In genomic region chr3:126569390-126569975, GRCh38 we compare ENCODE assay signal across 31 cellular contexts. TPM values are rescaled to one million over a fixed set of nuclear protein-coding genes. Genes with fewer than 3 reads are reported as not detected.
"Had no signal": no experiment of that assay in that cellular context is flagged by ENCODE, and none has a peak within 500 bp of the region (broad histone marks: within the 10 kb centered on the region; RNA-seq: fewer than 3 reads in every experiment).

No MANE protein-coding gene starts in this region.

- H3K27me3 ChIP-seq: cardiac muscle cell, Peyer's patch had no signal

- H3K4me1 ChIP-seq: Peyer's patch, SJSA1 had no signal

- H3K4me1 Mint-ChIP-seq: activated CD4-positive, alpha-beta memory T cell treated with anti-CD3 and anti-CD28 coated beads, Interleukin-2, amount 10 ng/mL, durations not matched to agents 7 days and 5 days; activated CD4-positive, alpha-beta T cell treated with anti-CD3 and anti-CD28 coated beads for 36 hours; activated CD8-positive, alpha-beta memory T cell treated with anti-CD3 and anti-CD28 coated beads, Interleukin-2, amount 10 ng/mL, durations not matched to agents 7 days and 5 days; activated naive CD4-positive, alpha-beta T cell treated with anti-CD3 and anti-CD28 coated beads, Interleukin-2, amount 10 ng/mL, durations not matched to agents 7 days and 5 days; central memory CD8-positive, alpha-beta T cell had no signal

- ATAC-seq: activated CD4-positive, alpha-beta T cell treated with anti-CD3 and anti-CD28 coated beads for 36 hours; activated CD4-positive, CD25-positive, alpha-beta regulatory T cell treated with anti-CD3 and anti-CD28 coated beads, Interleukin-2, amount 50 U/mL, for 24 hours; activated CD8-positive, alpha-beta memory T cell treated with anti-CD3 and anti-CD28 coated beads, Interleukin-2, amount 10 ng/mL, durations not matched to agents 7 days and 5 days had no signal

- H3K9me3 ChIP-seq: Peyer's patch, SJSA1, SK-N-SH had no signal

- H3K4me2 ChIP-seq: SK-N-SH had no signal

- H3K27ac ChIP-seq: cardiac muscle cell, Peyer's patch, SJSA1 had no signal

- H3K9ac ChIP-seq: SK-N-SH had no signal

- H3K4me3 Mint-ChIP-seq: activated CD4-positive, alpha-beta memory T cell treated with anti-CD3 and anti-CD28 coated beads, Interleukin-2, amount 10 ng/mL, durations not matched to agents 7 days and 5 days; activated CD4-positive, alpha-beta T cell treated with anti-CD3 and anti-CD28 coated beads for 36 hours; activated CD8-positive, alpha-beta memory T cell treated with anti-CD3 and anti-CD28 coated beads, Interleukin-2, amount 10 ng/mL, durations not matched to agents 7 days and 5 days; activated naive CD4-positive, alpha-beta T cell treated with anti-CD3 and anti-CD28 coated beads, Interleukin-2, amount 10 ng/mL, durations not matched to agents 7 days and 5 days; activated naive CD8-positive, alpha-beta T cell; central memory CD8-positive, alpha-beta T cell; T-helper 1 cell treated with Interleukin-12 subunit alpha and Interleukin-12 subunit beta and Interleukin-4 antibody, amounts not matched to agents 30 μg/mL and 1 μg/mL, for 36 hours; T-helper 2 cell treated with Interferon-gamma antibody and Interleukin-4, amounts not matched to agents 5 μg/mL and 100 μg/mL, for 36 hours had no signal

- H3K27ac Mint-ChIP-seq: activated CD4-positive, alpha-beta memory T cell treated with anti-CD3 and anti-CD28 coated beads, Interleukin-2, amount 10 ng/mL, durations not matched to agents 7 days and 5 days; activated CD4-positive, alpha-beta T cell treated with anti-CD3 and anti-CD28 coated beads for 36 hours; activated CD8-positive, alpha-beta memory T cell treated with anti-CD3 and anti-CD28 coated beads, Interleukin-2, amount 10 ng/mL, durations not matched to agents 7 days and 5 days; activated naive CD4-positive, alpha-beta T cell treated with anti-CD3 and anti-CD28 coated beads, Interleukin-2, amount 10 ng/mL, durations not matched to agents 7 days and 5 days; activated naive CD8-positive, alpha-beta T cell; T-helper 1 cell treated with Interleukin-12 subunit alpha and Interleukin-12 subunit beta and Interleukin-4 antibody, amounts not matched to agents 30 μg/mL and 1 μg/mL, for 36 hours; T-helper 2 cell treated with Interferon-gamma antibody and Interleukin-4, amounts not matched to agents 5 μg/mL and 100 μg/mL, for 36 hours had no signal

- H3K9me3 Mint-ChIP-seq: activated CD4-positive, alpha-beta memory T cell treated with anti-CD3 and anti-CD28 coated beads, Interleukin-2, amount 10 ng/mL, durations not matched to agents 7 days and 5 days; activated naive CD4-positive, alpha-beta T cell treated with anti-CD3 and anti-CD28 coated beads, Interleukin-2, amount 10 ng/mL, durations not matched to agents 7 days and 5 days; central memory CD8-positive, alpha-beta T cell; T-helper 1 cell treated with Interleukin-12 subunit alpha and Interleukin-12 subunit beta and Interleukin-4 antibody, amounts not matched to agents 30 μg/mL and 1 μg/mL, for 36 hours; T-helper 2 cell treated with Interferon-gamma antibody and Interleukin-4, amounts not matched to agents 5 μg/mL and 100 μg/mL, for 36 hours had no signal

- DNase-seq: activated CD4-positive, alpha-beta memory T cell treated with anti-CD3 and anti-CD28 coated beads, Interleukin-2, amount 10 ng/mL, durations not matched to agents 7 days and 5 days; activated CD4-positive, alpha-beta T cell treated with anti-CD3 and anti-CD28 coated beads for 36 hours; activated CD8-positive, alpha-beta memory T cell treated with anti-CD3 and anti-CD28 coated beads, Interleukin-2, amount 10 ng/mL, durations not matched to agents 7 days and 5 days; activated effector memory CD4-positive, alpha-beta T cell treated with Interleukin-2 at 50 U/mL for 16 hours; activated naive CD4-positive, alpha-beta T cell treated with anti-CD3 and anti-CD28 coated beads, Interleukin-2, amount 10 ng/mL, durations not matched to agents 7 days and 5 days; activated T-cell treated with anti-CD3 and anti-CD28 coated beads, Interleukin-2, amount 50 U/mL, for 48 hours; amniotic stem cell; Kasumi-1; KG1; MM.1S; MV-4-11; NCI-H1092; NCI-H146; NCI-H187; NCI-H2081; NCI-H345; NCI-H524 treated with DMSO at 0.1 percent for 48 hours; RPMI8226; SHP77 treated with DMSO at 0.1 percent for 48 hours; SK-N-SH had no signal

- H3K4me3 ChIP-seq: cardiac muscle cell, Peyer's patch, SJSA1 had no signal

- H3K36me3 Mint-ChIP-seq: activated CD8-positive, alpha-beta memory T cell treated with anti-CD3 and anti-CD28 coated beads, Interleukin-2, amount 10 ng/mL, durations not matched to agents 7 days and 5 days; activated naive CD4-positive, alpha-beta T cell treated with anti-CD3 and anti-CD28 coated beads, Interleukin-2, amount 10 ng/mL, durations not matched to agents 7 days and 5 days had no signal

- FAIRE-seq: TTC549 had no signal

- H3K36me3 ChIP-seq: cardiac muscle cell, Peyer's patch, SJSA1 had no signal

RNA-seq across cellular contexts. Expression of gene C3orf22, which starts 10.8 kb away (rescaled TPM):
- total RNA-seq: activated CD4-positive, alpha-beta memory T cell treated with anti-CD3 and anti-CD28 coated beads, Interleukin-2, amount 10 ng/mL, durations not matched to agents 7 days and 5 days; activated CD4-positive, alpha-beta T cell treated with anti-CD3 and anti-CD28 coated beads for 36 hours; activated CD8-positive, alpha-beta memory T cell treated with anti-CD3 and anti-CD28 coated beads, Interleukin-2, amount 10 ng/mL, durations not matched to agents 7 days and 5 days; aorta; cardiac muscle cell; NCI-H460; Peyer's patch; SJSA1 had no signal
- polyA plus RNA-seq: aorta, cardiac muscle cell, SK-N-SH had no signal

RNA-seq across cellular contexts. Expression of gene CHST13, which starts 45.5 kb away (rescaled TPM):
- total RNA-seq: activated CD4-positive, alpha-beta memory T cell treated with anti-CD3 and anti-CD28 coated beads, Interleukin-2, amount 10 ng/mL, durations not matched to agents 7 days and 5 days; activated CD4-positive, alpha-beta T cell treated with anti-CD3 and anti-CD28 coated beads for 36 hours; activated CD8-positive, alpha-beta memory T cell treated with anti-CD3 and anti-CD28 coated beads, Interleukin-2, amount 10 ng/mL, durations not matched to agents 7 days and 5 days; NCI-H460; SJSA1 had no signal
- polyA plus RNA-seq: aorta had no signal

RNA-seq across cellular contexts. Expression of gene UROC1, which starts 51.9 kb away (rescaled TPM):
- total RNA-seq: activated CD4-positive, alpha-beta memory T cell treated with anti-CD3 and anti-CD28 coated beads, Interleukin-2, amount 10 ng/mL, durations not matched to agents 7 days and 5 days; activated CD4-positive, alpha-beta T cell treated with anti-CD3 and anti-CD28 coated beads for 36 hours; activated CD8-positive, alpha-beta memory T cell treated with anti-CD3 and anti-CD28 coated beads, Interleukin-2, amount 10 ng/mL, durations not matched to agents 7 days and 5 days; aorta; cardiac muscle cell; NCI-H460; Peyer's patch; SJSA1 had no signal
- polyA plus RNA-seq: aorta, cardiac muscle cell, SK-N-SH had no signal
